ENCODE assay signal across 8 cellular contexts in the genomic region with DNA sequence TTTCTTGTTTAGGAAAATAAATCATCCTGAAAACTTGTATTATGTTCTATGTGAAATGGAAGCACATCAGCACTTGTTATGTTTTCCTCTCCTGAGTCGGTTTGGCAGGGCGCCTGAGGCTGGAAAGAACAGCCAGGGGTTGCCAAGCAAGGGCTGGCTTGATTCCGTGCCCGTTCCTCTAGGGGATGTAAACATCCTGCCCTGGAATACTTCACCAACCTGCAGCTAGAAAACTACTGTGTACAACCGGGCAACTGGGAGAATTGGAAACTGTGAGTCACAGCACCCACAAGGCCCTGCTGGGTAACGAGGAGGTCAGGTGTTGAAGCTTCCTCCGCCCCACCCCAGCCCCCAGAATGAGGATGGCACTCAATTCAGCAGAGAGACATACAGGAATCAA.
A peak's percentile ranks its signal among the peaks of the same experiment; 100 is the strongest.
DNase-seq lines count a peak whose midpoint lies in the region; ATAC-seq and TF ChIP-seq lines count a peak whose summit lies in the region.
"Had no signal": no experiment of that assay in that cellular context is flagged by ENCODE, and none has a peak within 500 bp of the region (broad histone marks: within the 10 kb centered on the region; RNA-seq: fewer than 3 reads in every experiment).

No MANE protein-coding gene starts in this region.

- H3K27ac ChIP-seq in left ventricle myocardium inferior (replicated peaks), result peak overlapping the region; percentile 45

- H3K9me3 ChIP-seq in adipocyte (ENCODE audit: control insufficient read depth, low read length) (no peaks in the 10 kb centered on the region), left ventricle myocardium inferior (replicated peaks) (no peaks in the 10 kb centered on the region)

- no peak overlapping the region for H3K4me3 ChIP-seq in adipocyte (ENCODE audit: low read length)
- H3K4me3 ChIP-seq in left ventricle myocardium inferior, result no peak overlapping the region

- H3K27ac Mint-ChIP-seq in natural killer cell, result no peak overlapping the region
- H3K27ac Mint-ChIP-seq: activated T-cell treated with anti-CD3 and anti-CD28 coated beads, Interleukin-2, amount 50 U/mL, for 24 hours had no signal

- TF ChIP-seq CTCF in left ventricle myocardium inferior (IDR thresholded peaks at IDR 0.05; ENCODE audit: borderline replicate concordance), result no peak
- TF ChIP-seq CTCF in natural killer cell (IDR thresholded peaks at IDR 0.05), result no peak

- H3K9ac ChIP-seq in adipocyte (ENCODE audit: low read length), result no peak overlapping the region

- no peaks in the 10 kb centered on the region for H3K27me3 Mint-ChIP-seq in natural killer cell (ENCODE audit: low read depth in 2 of 2)
- H3K27me3 Mint-ChIP-seq: activated T-cell treated with anti-CD3 and anti-CD28 coated beads, Interleukin-2, amount 50 U/mL, for 24 hours had no signal

- peaks cover 15 to 30% of the 10 kb centered on the region in 2 donors for H3K4me1 Mint-ChIP-seq in natural killer cell

- H3K36me3 ChIP-seq in adipocyte (ENCODE audit: control insufficient read depth, insufficient read depth, low read length, severe bottlenecking) (no peaks in the 10 kb centered on the region), left ventricle myocardium inferior (no peaks in the 10 kb centered on the region)

- H3K36me3 Mint-ChIP-seq in natural killer cell, result no peaks in the 10 kb centered on the region

- no peaks in the 10 kb centered on the region for H3K27me3 ChIP-seq in adipocyte (replicated peaks; ENCODE audit: control insufficient read depth, insufficient read depth, low read length)
- no peaks in the 10 kb centered on the region for H3K27me3 ChIP-seq in left ventricle myocardium inferior (ENCODE audit: low read depth)

- DNase-seq in NCI-H1092 treated with DMSO at 0.1 percent for 48 hours (lab: John Stamatoyannopoulos, UW), result peak; percentile 57
- DNase-seq in adipocyte (ENCODE audit: low read depth), result peak; percentile 45
- DNase-seq in left ventricle myocardium inferior, result peak; percentile 81
- DNase-seq in stromal cell of bone marrow (ENCODE audit: low read depth), result peak; percentile 45
- no peak for DNase-seq in DMS114 treated with DMSO at 0.1 percent for 48 hours (lab: John Stamatoyannopoulos, UW; ENCODE audit: unreplicated experiment)
- DNase-seq in natural killer cell, result no peak
- DNase-seq in middle frontal gyrus (ENCODE audit: extremely low spot score, low spot score), result no peak
- DNase-seq: activated T-cell treated with anti-CD3 and anti-CD28 coated beads, Interleukin-2, amount 50 U/mL, for 24 hours had no signal

- H3K4me1 ChIP-seq in adipocyte (ENCODE audit: control insufficient read depth, insufficient read depth, low read length) (no peaks in the 10 kb centered on the region), left ventricle myocardium inferior (peaks cover 13% of the 10 kb centered on the region)

- no peak for ATAC-seq in natural killer cell

- no peaks in the 10 kb centered on the region for H3K9me3 Mint-ChIP-seq in natural killer cell
- H3K9me3 Mint-ChIP-seq: activated T-cell treated with anti-CD3 and anti-CD28 coated beads, Interleukin-2, amount 50 U/mL, for 24 hours had no signal

- intact Hi-C loops in left ventricle myocardium inferior (cut with micrococcal nuclease) (no loop called here), natural killer cell (cut with micrococcal nuclease) (no loop called here)

- no peak overlapping the region for H3K4me3 Mint-ChIP-seq in natural killer cell
- H3K4me3 Mint-ChIP-seq: activated T-cell treated with anti-CD3 and anti-CD28 coated beads, Interleukin-2, amount 50 U/mL, for 24 hours had no signal

Comparison
In these comparisons a context has a peak if more than half of its experiments do, and no peak if none do; other contexts are left out.
1. DNase-seq: peak in NCI-H1092 treated with DMSO at 0.1 percent for 48 hours (single experiment), adipocyte (single experiment), left ventricle myocardium inferior (single experiment) and stromal cell of bone marrow (single experiment); none in DMS114 treated with DMSO at 0.1 percent for 48 hours (single experiment), natural killer cell (single experiment) and middle frontal gyrus (single experiment).